ENCODE assay signal across 35 cellular contexts in genomic region chr2:222238072-222238471, GRCh38.
"Had no signal": no experiment of that assay in that cellular context is flagged by ENCODE, and none has a peak within 500 bp of the region (broad histone marks: within the 10 kb centered on the region; RNA-seq: fewer than 3 reads in every experiment).

No MANE protein-coding gene starts in this region.

- DNase-seq: activated B cell treated with CpG ODN at 0.5 μM for 24 hours; activated CD4-positive, alpha-beta T cell treated with anti-CD3 and anti-CD28 coated beads for 48 hours; activated CD4-positive, alpha-beta T cell treated with anti-CD3 and anti-CD28 coated beads, Interleukin-2, amount 50 U/mL, for 1 hour; activated CD4-positive, alpha-beta T cell treated with anti-CD3 and anti-CD28 coated beads, Interleukin-2, amount 50 U/mL, for 48 hours; activated CD8-positive, alpha-beta memory T cell treated with anti-CD3 and anti-CD28 coated beads for 24 hours; activated CD8-positive, alpha-beta T cell treated with anti-CD3 and anti-CD28 coated beads for 36 hours; activated effector memory CD4-positive, alpha-beta T cell treated with Interleukin-2 at 50 U/mL for 16 hours; activated gamma-delta T cell treated with Interleukin-2 at 50 U/mL for 16 hours; activated naive CD4-positive, alpha-beta T cell treated with Interleukin-2 at 50 U/mL for 16 hours; activated naive CD8-positive, alpha-beta T cell treated with anti-CD3 and anti-CD28 coated beads for 36 hours; activated naive CD8-positive, alpha-beta T cell treated with anti-CD3 and anti-CD28 coated beads, Interleukin-2, amount 50 U/mL, for 24 hours; activated T-cell treated with anti-CD3 and anti-CD28 coated beads, Interleukin-2, amount 50 U/mL, for 4 hours; adrenal gland; amygdala; aorta; body of pancreas; central memory CD4-positive, alpha-beta T cell; dorsolateral prefrontal cortex; effector CD4-positive, alpha-beta T cell; effector memory CD8-positive, alpha-beta T cell; foreskin fibroblast; gastrocnemius medialis; heart right ventricle; SW 1271; T-cell; T-helper 17 cell; T1000; WERI-Rb-1 had no signal

- H3K9me3 ChIP-seq: adrenal gland, body of pancreas, gastrocnemius medialis, heart right ventricle had no signal

- H3K4me3 Mint-ChIP-seq: activated B cell treated with CpG ODN at 0.5 μM for 24 hours; activated CD8-positive, alpha-beta T cell treated with anti-CD3 and anti-CD28 coated beads for 36 hours; activated naive CD4-positive, alpha-beta T cell treated with anti-CD3 and anti-CD28 coated beads, Interleukin-2, amount 50 U/mL, for 24 hours; activated naive CD8-positive, alpha-beta T cell treated with anti-CD3 and anti-CD28 coated beads for 36 hours; activated naive CD8-positive, alpha-beta T cell treated with anti-CD3 and anti-CD28 coated beads, Interleukin-2, amount 50 U/mL, for 24 hours; activated T-cell treated with anti-CD3 and anti-CD28 coated beads, Interleukin-2, amount 50 U/mL, for 4 hours; activated T-helper 17 cell treated with anti-CD3 and anti-CD28 coated beads, Interleukin-2, amount 50 U/mL, for 72 hours; dendritic cell treated with granulocyte-macrophage colony-stimulating factor and Interleukin-4, amounts not matched to agents 40 ng/mL and 50 ng/mL, for 4 days; effector memory CD8-positive, alpha-beta T cell; T-cell; T-helper 17 cell; T-helper 2 cell treated with Interferon-gamma antibody and Interleukin-4, amounts not matched to agents 5 μg/mL and 100 μg/mL, for 36 hours had no signal

- H3K9me3 Mint-ChIP-seq: activated B cell treated with CpG ODN at 0.5 μM for 24 hours; activated CD8-positive, alpha-beta T cell treated with anti-CD3 and anti-CD28 coated beads for 36 hours; activated naive CD4-positive, alpha-beta T cell treated with anti-CD3 and anti-CD28 coated beads, Interleukin-2, amount 50 U/mL, for 24 hours; activated naive CD8-positive, alpha-beta T cell treated with anti-CD3 and anti-CD28 coated beads, Interleukin-2, amount 50 U/mL, for 24 hours; activated T-cell treated with anti-CD3 and anti-CD28 coated beads, Interleukin-2, amount 50 U/mL, for 4 hours; activated T-helper 17 cell treated with anti-CD3 and anti-CD28 coated beads, Interleukin-2, amount 50 U/mL, for 72 hours; dendritic cell treated with granulocyte-macrophage colony-stimulating factor and Interleukin-4, amounts not matched to agents 40 ng/mL and 50 ng/mL, for 4 days; T-cell; T-helper 2 cell treated with Interferon-gamma antibody and Interleukin-4, amounts not matched to agents 5 μg/mL and 100 μg/mL, for 36 hours had no signal

- H3K4me1 ChIP-seq: adrenal gland, gastrocnemius medialis had no signal

- H3K4me1 Mint-ChIP-seq: activated B cell treated with CpG ODN at 0.5 μM for 24 hours; activated naive CD4-positive, alpha-beta T cell treated with anti-CD3 and anti-CD28 coated beads, Interleukin-2, amount 50 U/mL, for 24 hours; activated naive CD8-positive, alpha-beta T cell treated with anti-CD3 and anti-CD28 coated beads for 36 hours; activated T-helper 17 cell treated with anti-CD3 and anti-CD28 coated beads, Interleukin-2, amount 50 U/mL, for 72 hours; T-cell; T-helper 17 cell had no signal

- ATAC-seq: activated CD4-positive, CD25-positive, alpha-beta regulatory T cell treated with anti-CD3 and anti-CD28 coated beads, Interleukin-2, amount 50 U/mL, for 24 hours; activated CD8-positive, alpha-beta T cell treated with anti-CD3 and anti-CD28 coated beads for 36 hours; activated naive CD8-positive, alpha-beta T cell treated with anti-CD3 and anti-CD28 coated beads, Interleukin-2, amount 50 U/mL, for 24 hours; activated T-cell treated with anti-CD3 and anti-CD28 coated beads, Interleukin-2, amount 50 U/mL, for 4 hours; activated T-helper 17 cell treated with anti-CD3 and anti-CD28 coated beads, Interleukin-2, amount 50 U/mL, for 72 hours; body of pancreas; effector memory CD8-positive, alpha-beta T cell; esophagus mucosa; gastrocnemius medialis; heart right ventricle; T-cell; T-helper 17 cell had no signal

- H3K27ac Mint-ChIP-seq: activated B cell treated with CpG ODN at 0.5 μM for 24 hours; activated CD8-positive, alpha-beta T cell treated with anti-CD3 and anti-CD28 coated beads for 36 hours; activated naive CD4-positive, alpha-beta T cell treated with anti-CD3 and anti-CD28 coated beads, Interleukin-2, amount 50 U/mL, for 24 hours; activated naive CD8-positive, alpha-beta T cell treated with anti-CD3 and anti-CD28 coated beads for 36 hours; activated naive CD8-positive, alpha-beta T cell treated with anti-CD3 and anti-CD28 coated beads, Interleukin-2, amount 50 U/mL, for 24 hours; activated T-helper 17 cell treated with anti-CD3 and anti-CD28 coated beads, Interleukin-2, amount 50 U/mL, for 72 hours; dendritic cell treated with granulocyte-macrophage colony-stimulating factor and Interleukin-4, amounts not matched to agents 40 ng/mL and 50 ng/mL, for 4 days; effector memory CD8-positive, alpha-beta T cell; T-cell; T-helper 17 cell; T-helper 2 cell treated with Interferon-gamma antibody and Interleukin-4, amounts not matched to agents 5 μg/mL and 100 μg/mL, for 36 hours had no signal

- H3K36me3 Mint-ChIP-seq: activated naive CD4-positive, alpha-beta T cell treated with anti-CD3 and anti-CD28 coated beads, Interleukin-2, amount 50 U/mL, for 24 hours; activated naive CD8-positive, alpha-beta T cell treated with anti-CD3 and anti-CD28 coated beads for 36 hours; T-cell had no signal

- H3K27me3 ChIP-seq: body of pancreas, gastrocnemius medialis had no signal

- H3K27ac ChIP-seq: adrenal gland, body of pancreas, coronary artery, dorsolateral prefrontal cortex, gastrocnemius medialis, heart right ventricle, WERI-Rb-1 had no signal

- H3K36me3 ChIP-seq: adrenal gland, gastrocnemius medialis, heart right ventricle, WERI-Rb-1 had no signal

- H3K4me3 ChIP-seq: adrenal gland, body of pancreas, coronary artery, dorsolateral prefrontal cortex, gastrocnemius medialis, heart right ventricle had no signal
